8 cellular contexts compared by ENCODE assay signal in the genomic region with DNA sequence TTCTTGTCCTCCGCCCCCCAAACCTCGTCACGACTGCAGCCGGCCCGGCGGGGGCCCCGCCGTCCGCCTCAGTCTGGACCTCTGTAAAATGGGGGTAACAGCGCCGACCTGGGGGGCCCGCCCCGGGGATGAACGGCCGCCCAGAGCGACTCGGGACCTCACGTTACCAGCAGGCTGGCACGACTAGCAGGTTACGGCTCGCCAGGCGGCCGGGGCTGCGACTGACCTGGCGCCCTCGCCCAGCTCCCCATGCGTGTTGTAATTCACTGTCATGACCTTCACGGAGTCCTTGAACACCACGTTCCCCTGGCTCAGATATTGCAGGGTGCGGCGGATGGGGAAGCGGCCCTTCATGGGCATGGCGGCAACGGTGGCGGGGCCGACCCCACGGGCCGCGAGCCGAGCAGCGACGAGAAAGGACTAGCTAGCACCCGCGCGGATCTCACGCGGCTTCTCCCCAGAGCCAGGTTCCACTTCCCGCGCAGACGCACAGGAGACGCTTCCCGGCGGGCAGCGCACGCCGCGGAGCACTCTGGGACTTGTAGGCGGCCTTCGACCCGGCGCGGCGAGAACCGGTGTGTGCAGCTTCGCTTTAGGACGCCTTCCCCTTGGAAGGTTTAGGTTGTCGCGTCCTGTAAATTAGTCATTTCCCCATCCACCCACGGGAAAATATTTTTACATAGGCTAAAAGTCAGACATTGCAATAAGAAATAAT. TPM values are rescaled to one million over a fixed set of nuclear protein-coding genes. Genes with fewer than 3 reads are reported as not detected.
DNase-seq lines count a peak whose midpoint lies in the region; ATAC-seq and TF ChIP-seq lines count a peak whose summit lies in the region.

A gene (minus strand): TSS at position 481 of the 715 bp plus-strand sequence. CDS start 121 bp downstream, at position 360.

- H3K4me3 ChIP-seq in HFF-Myc (replicated peaks; ENCODE audit: low read depth, low read length): peak within 1 kb of the TSS; percentile 99
- peak within 1 kb of the TSS; percentile 73 to 76 for H3K4me3 ChIP-seq in gastroesophageal sphincter
- peak within 1 kb of the TSS; percentile 75 to 85 for H3K4me3 ChIP-seq in neutrophil (ENCODE audit: low read depth in 1 of 2, low read length in 1 of 2)

- peak; percentile 79 to 85 for TF ChIP-seq POLR2A in gastroesophageal sphincter (IDR thresholded peaks at IDR 0.05)

- H3K27ac ChIP-seq in gastroesophageal sphincter (peak within 1 kb of the TSS; percentile 41 to 92 (median 84)), neutrophil (no peak within 1 kb of the TSS)

- in situ Hi-C loops in SK-MEL-5 (cut with HindIII; ENCODE audit: low pct_unique_long_range_greater_than_20kb, low sequenced_read_pairs): no loop called here

- 0% methylated on average over 3 to 7 of the region's 69 CpGs for WGBS in gastroesophageal sphincter (ENCODE audit: low coverage in 1 of 2), 2 donors

- peak; percentile 60 for DNase-seq in GM04503 (ENCODE audit: low read depth)
- peak; percentile 62 for DNase-seq in HFF-Myc (ENCODE audit: extremely low read depth, low read depth)
- DNase-seq in MV-4-11 (lab: John Stamatoyannopoulos, UW): peak; percentile 86
- peak; percentile 93 for DNase-seq in SK-MEL-5 (ENCODE audit: low read depth, low spot score)
- peak; percentile 91 for DNase-seq in activated naive CD4-positive, alpha-beta T cell treated with Interleukin-2 at 50 U/mL for 16 hours

- no peak for TF ChIP-seq EP300 in gastroesophageal sphincter (IDR thresholded peaks at IDR 0.05)

- TF ChIP-seq CTCF in HFF-Myc (IDR thresholded peaks at IDR 0.05; ENCODE audit: low read depth, low read length, missing control alignments) (no peak), gastroesophageal sphincter (IDR thresholded peaks at IDR 0.05) (peak in 1 of 4 experiments; percentile 19), neutrophil (IDR thresholded peaks at IDR 0.05) (no peak), subcutaneous adipose tissue (IDR thresholded peaks at IDR 0.05; ENCODE audit: low read depth) (no peak)

- peaks cover 2 to 24% (median 12%) of the 10 kb centered on the region in 3 donors for H3K4me1 ChIP-seq in gastroesophageal sphincter
- peaks cover 15 to 20% of the 10 kb centered on the region in 2 experiments for H3K4me1 ChIP-seq in neutrophil (ENCODE audit: control insufficient read depth in 1 of 2, insufficient read depth in 1 of 2, low read depth in 1 of 2, low read length in 1 of 2)

- H3K36me3 ChIP-seq in gastroesophageal sphincter: peaks cover 0 to 4% of the 10 kb centered on the region in 2 donors
- peaks cover under 1% of the 10 kb centered on the region for H3K36me3 ChIP-seq in neutrophil

- H3K27me3 ChIP-seq in gastroesophageal sphincter: no peaks in the 10 kb centered on the region
- no peaks in the 10 kb centered on the region for H3K27me3 ChIP-seq in neutrophil

- ATAC-seq in gastroesophageal sphincter: peak; percentile 99

- H3K9me3 ChIP-seq in gastroesophageal sphincter (no peaks in the 10 kb centered on the region), neutrophil (no peaks in the 10 kb centered on the region)

RNA-seq across cellular contexts. Expression of the gene that starts here (rescaled TPM):
- total RNA-seq in SK-MEL-5 (2014; rRNA removed; shearing (Covaris generic)): 95.0 and 97.0 TPM in 2 replicates
- polyA plus RNA-seq in SK-MEL-5 (2015; cell fraction: cytosol; rRNA removed): 87.9 and 98.5 TPM in 2 replicates
- 278 and 296 TPM in 2 replicates for polyA plus RNA-seq in SK-MEL-5 (2015; cell fraction: nucleus; rRNA removed)
- total RNA-seq in gastroesophageal sphincter (10 to 100 TPM; 17.6 to 32.0 (median 27.9) TPM), subcutaneous adipose tissue (10 to 100 TPM; 11.9 to 28.6 (median 23.5) TPM)
